18 cellular contexts compared by ENCODE assay signal in genomic region chr10:11224792-11225448, GRCh38.
DNase-seq lines count a peak whose midpoint lies in the region; ATAC-seq and TF ChIP-seq lines count a peak whose summit lies in the region.
"Had no signal": no experiment of that assay in that cellular context is flagged by ENCODE, and none has a peak within 500 bp of the region (broad histone marks: within the 10 kb centered on the region; RNA-seq: fewer than 3 reads in every experiment).

No MANE protein-coding gene starts in this region.

- no peaks in the 10 kb centered on the region for H3K27me3 Mint-ChIP-seq in activated naive CD4-positive, alpha-beta T cell treated with anti-CD3 and anti-CD28 coated beads, Interleukin-2, amount 50 U/mL, for 24 hours
- no peaks in the 10 kb centered on the region for H3K27me3 Mint-ChIP-seq in activated CD4-positive, alpha-beta memory T cell treated with anti-CD3 and anti-CD28 coated beads, Interleukin-2, amount 10 ng/mL, durations not matched to agents 7 days and 5 days
- H3K27me3 Mint-ChIP-seq in stimulated activated naive B cell treated with anti-CD40 and anti-IgM and Interleukin-4, amounts not matched to agents 10 μg/mL and 1 μg/mL and 100 μg/mL, for 72 hours: no peaks in the 10 kb centered on the region

- intact Hi-C loops in heart right ventricle (cut with DNase I): no loop called here

- TF ChIP-seq CTCF in heart right ventricle (IDR thresholded peaks at IDR 0.05): no peak

- no peaks in the 10 kb centered on the region for H3K9me3 Mint-ChIP-seq in activated naive CD4-positive, alpha-beta T cell treated with anti-CD3 and anti-CD28 coated beads, Interleukin-2, amount 50 U/mL, for 24 hours
- H3K9me3 Mint-ChIP-seq in activated CD4-positive, alpha-beta memory T cell treated with anti-CD3 and anti-CD28 coated beads, Interleukin-2, amount 10 ng/mL, durations not matched to agents 7 days and 5 days: no peaks in the 10 kb centered on the region
- peaks cover 0 to 1% of the 10 kb centered on the region in 2 donors for H3K9me3 Mint-ChIP-seq in stimulated activated naive B cell treated with anti-CD40 and anti-IgM and Interleukin-4, amounts not matched to agents 10 μg/mL and 1 μg/mL and 100 μg/mL, for 72 hours
- H3K9me3 Mint-ChIP-seq: endodermal cell, nephron had no signal

- WGBS in heart right ventricle, 2 donors: 46 to 68% methylated on average over 12 of the region's 12 CpGs

- H3K27me3 ChIP-seq in heart right ventricle: no peaks in the 10 kb centered on the region
- H3K27me3 ChIP-seq: upper lobe of right lung had no signal

- no peak overlapping the region for H3K4me3 Mint-ChIP-seq in activated naive CD4-positive, alpha-beta T cell treated with anti-CD3 and anti-CD28 coated beads, Interleukin-2, amount 50 U/mL, for 24 hours
- H3K4me3 Mint-ChIP-seq in activated CD4-positive, alpha-beta memory T cell treated with anti-CD3 and anti-CD28 coated beads, Interleukin-2, amount 10 ng/mL, durations not matched to agents 7 days and 5 days: no peak overlapping the region
- peak overlapping the region; percentile 36 to 39 for H3K4me3 Mint-ChIP-seq in stimulated activated naive B cell treated with anti-CD40 and anti-IgM and Interleukin-4, amounts not matched to agents 10 μg/mL and 1 μg/mL and 100 μg/mL, for 72 hours
- H3K4me3 Mint-ChIP-seq: endodermal cell, nephron had no signal

- no peak for DNase-seq in activated naive CD4-positive, alpha-beta T cell treated with anti-CD3 and anti-CD28 coated beads, Interleukin-2, amount 50 U/mL, for 16 hours
- DNase-seq in activated CD4-positive, alpha-beta memory T cell treated with anti-CD3 and anti-CD28 coated beads, Interleukin-2, amount 10 ng/mL, durations not matched to agents 7 days and 5 days: no peak
- DNase-seq in heart right ventricle: peak in 1 of 2 donors; percentile 27
- no peak for DNase-seq in stimulated activated naive B cell treated with anti-CD40 and anti-IgM and Interleukin-4, amounts not matched to agents 10 μg/mL and 1 μg/mL and 100 μg/mL, for 72 hours
- no peak for DNase-seq in HK-2 (ENCODE audit: unreplicated experiment)
- no peak for DNase-seq in NCI-H1417 (lab: John Stamatoyannopoulos, UW)
- no peak for DNase-seq in stimulated activated CD8-positive, alpha-beta memory T cell treated with anti-CD3 and anti-CD28 coated beads, Interleukin-4, amount 100 ng/mL, for 48 hours
- DNase-seq: activated CD4-positive, alpha-beta T cell treated with anti-CD3 and anti-CD28 coated beads for 1 hour; activated effector memory CD4-positive, alpha-beta T cell treated with Interleukin-2 at 50 U/mL for 16 hours; endodermal cell; Kasumi-1; NCI-H1694 treated with DMSO at 0.1 percent for 48 hours; NCI-H526 treated with DMSO at 0.1 percent for 48 hours; retina; stimulated activated CD4-positive, alpha-beta T cell treated with anti-CD3 and anti-CD28 coated beads, Interleukin-2, amount 100 ng/mL, for 48 hours; upper lobe of right lung had no signal

- no peaks in the 10 kb centered on the region for H3K9me3 ChIP-seq in heart right ventricle
- H3K9me3 ChIP-seq: upper lobe of right lung had no signal

- peaks cover 2 to 63% (median 30%) of the 10 kb centered on the region in 9 donors for H3K4me1 ChIP-seq in heart right ventricle

- no peak overlapping the region for H3K4me3 ChIP-seq in heart right ventricle
- H3K4me3 ChIP-seq: upper lobe of right lung had no signal

- peak overlapping the region; percentile 98 for H3K27ac Mint-ChIP-seq in activated naive CD4-positive, alpha-beta T cell treated with anti-CD3 and anti-CD28 coated beads, Interleukin-2, amount 50 U/mL, for 24 hours
- H3K27ac Mint-ChIP-seq in activated CD4-positive, alpha-beta memory T cell treated with anti-CD3 and anti-CD28 coated beads, Interleukin-2, amount 10 ng/mL, durations not matched to agents 7 days and 5 days: peak overlapping the region; percentile 89
- H3K27ac Mint-ChIP-seq in stimulated activated naive B cell treated with anti-CD40 and anti-IgM and Interleukin-4, amounts not matched to agents 10 μg/mL and 1 μg/mL and 100 μg/mL, for 72 hours: peak overlapping the region; percentile 98
- H3K27ac Mint-ChIP-seq: endodermal cell, nephron had no signal

- H3K27ac ChIP-seq in heart right ventricle: peak overlapping the region in 8 of 10 donors; percentile 3 to 72 (median 64)
- H3K27ac ChIP-seq: upper lobe of right lung had no signal

- ATAC-seq in heart right ventricle: peak in 7 of 8 donors; percentile 65 to 87 (median 71)
- ATAC-seq in stimulated activated naive B cell treated with anti-CD40 and anti-IgM and Interleukin-4, amounts not matched to agents 10 μg/mL and 1 μg/mL and 100 μg/mL, for 72 hours (replicated peaks): no peak

- H3K36me3 ChIP-seq in heart right ventricle: peaks cover 0 to 40% (median 0%) of the 10 kb centered on the region in 9 donors

- POLR2A ChIA-PET in activated CD4-positive, alpha-beta memory T cell treated with anti-CD3 and anti-CD28 coated beads, Interleukin-2, amount 10 ng/mL, durations not matched to agents 7 days and 5 days (lab: Charles Lee): interaction anchor here (1.2 to 7.5 kb wide), 5 partner anchors 8 to 47 kb away, joined by 3 to 72 read pairs (median 45); no protein-coding TSS in a partner anchor

- H3K4me1 Mint-ChIP-seq in activated naive CD4-positive, alpha-beta T cell treated with anti-CD3 and anti-CD28 coated beads, Interleukin-2, amount 50 U/mL, for 24 hours: peaks cover 93% of the 10 kb centered on the region
- peaks cover 92% of the 10 kb centered on the region for H3K4me1 Mint-ChIP-seq in activated CD4-positive, alpha-beta memory T cell treated with anti-CD3 and anti-CD28 coated beads, Interleukin-2, amount 10 ng/mL, durations not matched to agents 7 days and 5 days
- peaks cover 64 to 84% of the 10 kb centered on the region in 2 donors for H3K4me1 Mint-ChIP-seq in stimulated activated naive B cell treated with anti-CD40 and anti-IgM and Interleukin-4, amounts not matched to agents 10 μg/mL and 1 μg/mL and 100 μg/mL, for 72 hours
- H3K4me1 Mint-ChIP-seq: endodermal cell had no signal

- CTCF ChIA-PET in activated CD4-positive, alpha-beta memory T cell treated with anti-CD3 and anti-CD28 coated beads, Interleukin-2, amount 10 ng/mL, durations not matched to agents 7 days and 5 days (lab: Charles Lee): interaction anchor here (1.7 kb wide), 1 partner anchor 10 kb away, joined by 4 read pairs; no protein-coding TSS in a partner anchor

- H3K36me3 Mint-ChIP-seq in activated naive CD4-positive, alpha-beta T cell treated with anti-CD3 and anti-CD28 coated beads, Interleukin-2, amount 50 U/mL, for 24 hours: peaks cover 29% of the 10 kb centered on the region
- peaks cover 94% of the 10 kb centered on the region for H3K36me3 Mint-ChIP-seq in activated CD4-positive, alpha-beta memory T cell treated with anti-CD3 and anti-CD28 coated beads, Interleukin-2, amount 10 ng/mL, durations not matched to agents 7 days and 5 days (ENCODE audit: low read depth)
- H3K36me3 Mint-ChIP-seq in stimulated activated naive B cell treated with anti-CD40 and anti-IgM and Interleukin-4, amounts not matched to agents 10 μg/mL and 1 μg/mL and 100 μg/mL, for 72 hours: peaks cover 62 to 79% of the 10 kb centered on the region in 2 donors

Comparison
In these comparisons a context has a peak if more than half of its experiments do, and no peak if none do; other contexts are left out.
1. H3K4me3 Mint-ChIP-seq: peak in stimulated activated naive B cell treated with anti-CD40 and anti-IgM and Interleukin-4, amounts not matched to agents 10 μg/mL and 1 μg/mL and 100 μg/mL, for 72 hours (2 of 2); none in activated naive CD4-positive, alpha-beta T cell treated with anti-CD3 and anti-CD28 coated beads, Interleukin-2, amount 50 U/mL, for 24 hours (single experiment) and activated CD4-positive, alpha-beta memory T cell treated with anti-CD3 and anti-CD28 coated beads, Interleukin-2, amount 10 ng/mL, durations not matched to agents 7 days and 5 days (single experiment).
2. ATAC-seq: peak in heart right ventricle (7 of 8); none in stimulated activated naive B cell treated with anti-CD40 and anti-IgM and Interleukin-4, amounts not matched to agents 10 μg/mL and 1 μg/mL and 100 μg/mL, for 72 hours (0 of 2).
3. Peak in every context shown above with its lines, with median percentiles within 50 percentile points of each other: H3K27ac Mint-ChIP-seq.